In genomic region chr1:39507230-39507928, GRCh38 we compare ENCODE assay signal across 1 cellular context.
TF ChIP-seq lines count a peak whose summit lies in the region.

No MANE protein-coding gene starts in this region.

TF ChIP-seq in GM23338, 12 proteins besides CTCF, POLR2A, EP300 and RAD21 (continued from another document):
- no peak for TF ChIP-seq ZNF331 (CRISPR knock-in tag; IDR thresholded peaks at IDR 0.05; ENCODE audit: low read depth)
- no peak for TF ChIP-seq STAT1 (IDR thresholded peaks at IDR 0.05; ENCODE audit: unreplicated experiment)
- TF ChIP-seq NANOG (IDR thresholded peaks at IDR 0.05; ENCODE audit: borderline replicate concordance): no peak
- no peak for TF ChIP-seq REST (IDR thresholded peaks at IDR 0.05; ENCODE audit: unreplicated experiment)
- no peak for TF ChIP-seq JUNB (IDR thresholded peaks at IDR 0.05; ENCODE audit: unreplicated experiment)
